ENCODE assay signal across 21 cellular contexts in the genomic region with DNA sequence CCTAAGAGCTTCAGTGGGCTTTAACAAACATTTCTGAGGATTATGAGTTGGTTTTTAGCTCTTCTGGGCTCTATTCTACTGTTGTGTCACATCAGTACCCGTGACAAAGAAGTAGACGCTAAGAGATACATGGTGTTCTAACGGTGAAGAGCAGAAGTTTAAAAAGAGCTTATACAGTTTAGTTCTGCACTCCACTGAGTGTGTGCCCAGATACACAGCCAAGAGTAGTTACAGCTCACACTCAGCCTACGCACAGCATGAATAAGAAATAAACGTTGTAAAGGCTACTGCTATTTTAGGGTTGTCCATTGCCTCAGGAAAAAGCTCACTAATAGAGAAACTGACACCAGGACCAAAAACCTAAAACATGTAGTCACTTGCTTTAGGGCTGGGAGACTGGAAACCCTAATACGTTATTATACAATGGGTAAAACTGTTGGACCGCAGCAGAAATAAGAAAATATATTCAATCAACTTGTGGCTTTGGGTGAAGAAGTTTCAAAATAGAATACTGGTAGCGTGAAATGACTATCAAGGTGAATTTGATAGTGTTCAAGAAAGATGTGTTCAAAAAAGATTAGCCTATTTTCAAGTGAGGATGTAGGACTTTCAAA. TPM values are rescaled to one million over a fixed set of nuclear protein-coding genes. Genes with fewer than 3 reads are reported as not detected.
DNase-seq lines count a peak whose midpoint lies in the region; ATAC-seq lines count a peak whose summit lies in the region.
"Had no signal": no experiment of that assay in that cellular context is flagged by ENCODE, and none has a peak within 500 bp of the region (broad histone marks: within the 10 kb centered on the region; RNA-seq: fewer than 3 reads in every experiment).

No MANE protein-coding gene starts in this region.

- no peaks in the 10 kb centered on the region for H3K9me3 Mint-ChIP-seq in activated CD4-positive, alpha-beta T cell treated with anti-CD3 and anti-CD28 coated beads, Interleukin-2, amount 10 ng/mL, durations not matched to agents 24 days and 14 days

- H3K27ac Mint-ChIP-seq in activated CD4-positive, alpha-beta T cell treated with anti-CD3 and anti-CD28 coated beads, Interleukin-2, amount 10 ng/mL, durations not matched to agents 24 days and 14 days = no peak overlapping the region

- peaks cover 38% of the 10 kb centered on the region for H3K36me3 Mint-ChIP-seq in activated CD4-positive, alpha-beta T cell treated with anti-CD3 and anti-CD28 coated beads, Interleukin-2, amount 10 ng/mL, durations not matched to agents 24 days and 14 days (ENCODE audit: low read depth)

- ATAC-seq in GM18502 (IDR thresholded peaks at IDR 0.05; ENCODE audit: poor library complexity, unreplicated experiment) (peak; percentile 75), GM19035 (IDR thresholded peaks at IDR 0.05; ENCODE audit: unreplicated experiment) (peak; percentile 38), HG03565 (IDR thresholded peaks at IDR 0.05; ENCODE audit: unreplicated experiment) (peak; percentile 63)
- ATAC-seq: body of pancreas; left colon; stimulated activated naive CD8-positive, alpha-beta T cell treated with anti-CD3 and anti-CD28 coated beads, Interleukin-15, Interleukin-2, amounts not matched to agents 100 U/mL and 50 U/mL, for 24 hours had no signal

- peak; percentile 31 for DNase-seq in middle frontal gyrus (ENCODE audit: extremely low spot score, low spot score)
- DNase-seq in activated CD4-positive, alpha-beta T cell treated with anti-CD3 and anti-CD28 coated beads, Interleukin-2, amount 10 ng/mL, durations not matched to agents 24 days and 14 days = no peak
- no peak for DNase-seq in stimulated activated naive CD4-positive, alpha-beta T cell treated with Interleukin-2 at 50 U/mL for 16 hours (lab: John Stamatoyannopoulos, UW)
- DNase-seq in stimulated activated CD4-positive, alpha-beta T cell treated with anti-CD3 and anti-CD28 coated beads, Interleukin-12 subunit alpha, Interleukin-12 subunit beta, amount 100 ng/mL, for 4 hours = no peak
- DNase-seq: activated CD4-positive, alpha-beta T cell treated with anti-CD3 and anti-CD28 coated beads for 48 hours; body of pancreas; effector CD4-positive, alpha-beta T cell; foreskin fibroblast; left colon; NCI-H1092 treated with DMSO at 0.1 percent for 48 hours; NCI-H2029; NCI-H748 treated with DMSO at 0.1 percent for 48 hours; retina; SK-N-SH; stimulated activated CD4-positive, alpha-beta T cell treated with anti-CD3 and anti-CD28 coated beads, Interleukin-4, amount 100 ng/mL, for 1 hour; stimulated activated naive CD8-positive, alpha-beta T cell treated with anti-CD3 and anti-CD28 coated beads, Interleukin-15, Interleukin-2, amounts not matched to agents 100 U/mL and 50 U/mL, for 24 hours; T-helper 2 cell; thyroid gland had no signal

- H3K4me1 Mint-ChIP-seq in activated CD4-positive, alpha-beta T cell treated with anti-CD3 and anti-CD28 coated beads, Interleukin-2, amount 10 ng/mL, durations not matched to agents 24 days and 14 days = peaks cover 1% of the 10 kb centered on the region

- H3K4me3 Mint-ChIP-seq in activated CD4-positive, alpha-beta T cell treated with anti-CD3 and anti-CD28 coated beads, Interleukin-2, amount 10 ng/mL, durations not matched to agents 24 days and 14 days = no peak overlapping the region

- H3K27me3 Mint-ChIP-seq in activated CD4-positive, alpha-beta T cell treated with anti-CD3 and anti-CD28 coated beads, Interleukin-2, amount 10 ng/mL, durations not matched to agents 24 days and 14 days = no peaks in the 10 kb centered on the region

- intact Hi-C loops in activated CD4-positive, alpha-beta T cell treated with anti-CD3 and anti-CD28 coated beads, Interleukin-2, amount 10 ng/mL, durations not matched to agents 24 days and 14 days (cut with micrococcal nuclease) = no loop called here

RNA-seq across cellular contexts. Expression of gene PSIP1, which starts 34.7 kb away (rescaled TPM):
- total RNA-seq in activated CD4-positive, alpha-beta T cell treated with anti-CD3 and anti-CD28 coated beads, Interleukin-2, amount 10 ng/mL, durations not matched to agents 24 days and 14 days = 106 TPM in 2 replicates

RNA-seq across cellular contexts. Expression of gene SNAPC3, which starts 53.4 kb away (rescaled TPM):
- 31.7 and 35.9 TPM in 2 replicates for total RNA-seq in activated CD4-positive, alpha-beta T cell treated with anti-CD3 and anti-CD28 coated beads, Interleukin-2, amount 10 ng/mL, durations not matched to agents 24 days and 14 days
